8 cellular contexts compared by ENCODE assay signal in the genomic region with DNA sequence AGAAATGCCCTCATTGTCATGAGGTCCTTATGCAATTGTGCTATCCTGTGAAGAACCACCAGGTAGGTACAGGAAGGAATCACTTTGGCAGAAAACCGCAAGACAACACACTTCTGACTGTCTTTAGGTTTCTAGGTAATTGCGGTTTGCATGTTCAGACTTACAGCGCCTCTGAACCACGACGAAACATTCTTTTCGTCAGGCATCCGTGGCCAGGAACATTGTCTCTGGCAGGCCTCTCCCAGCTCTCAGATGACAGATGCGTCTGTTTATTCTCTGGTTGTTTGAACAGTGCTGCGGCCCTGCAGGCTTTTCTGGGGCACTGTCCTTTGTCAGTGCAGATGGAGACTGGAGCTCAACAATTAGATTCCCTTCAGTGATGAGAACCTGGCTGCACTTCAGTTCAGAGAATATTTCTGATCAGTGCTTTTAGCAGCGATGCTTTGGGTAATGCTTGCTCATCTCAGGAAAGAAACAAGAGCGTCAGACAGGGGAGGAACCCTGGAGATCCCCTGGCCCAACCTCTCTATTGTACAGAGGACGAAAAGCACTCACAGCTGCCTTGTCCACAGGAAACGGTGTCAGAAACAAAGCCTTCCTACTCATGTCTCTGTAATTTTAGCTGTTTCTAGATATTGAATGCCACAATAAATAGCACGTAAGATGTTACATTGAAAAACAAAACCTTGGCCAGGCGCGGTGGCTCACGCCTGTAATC.
DNase-seq lines count a peak whose midpoint lies in the region; ATAC-seq and TF ChIP-seq lines count a peak whose summit lies in the region.

No MANE protein-coding gene starts in this region.

- peak; percentile 97 for DNase-seq in DMS53 (lab: John Stamatoyannopoulos, UW)
- peak; percentile 94 to 96 for DNase-seq in NCI-H187 (lab: John Stamatoyannopoulos, UW)
- peak in 3 of 4 donors; percentile 32 to 57 (median 32) for DNase-seq in body of pancreas
- DNase-seq in mucosa of descending colon: no peak
- no peak for DNase-seq in stimulated activated CD4-positive, alpha-beta T cell treated with anti-CD3 and anti-CD28 coated beads, Interleukin-12 subunit alpha, Interleukin-12 subunit beta, amount 100 ng/mL, for 4 hours

- TF ChIP-seq POLR2A in body of pancreas (IDR thresholded peaks at IDR 0.05): no peak

- H3K27me3 ChIP-seq in body of pancreas: no peaks in the 10 kb centered on the region

- peak overlapping the region in 3 of 4 donors; percentile 20 to 38 (median 26) for H3K27ac ChIP-seq in body of pancreas

- H3K4me1 ChIP-seq in body of pancreas (peaks cover 47% of the 10 kb centered on the region), mucosa of descending colon (ENCODE audit: low read depth) (no peaks in the 10 kb centered on the region)

- intact Hi-C loops in body of pancreas (cut with DNase I) (no loop called here), mucosa of descending colon (cut with DNase I, micrococcal nuclease) (no loop called here)

- TF ChIP-seq CTCF in body of pancreas (IDR thresholded peaks at IDR 0.05) (no peak), mucosa of descending colon (IDR thresholded peaks at IDR 0.05) (no peak)

- ATAC-seq in body of pancreas (no peak), mucosa of descending colon (peak; percentile 56), GM19328 (IDR thresholded peaks at IDR 0.05; ENCODE audit: unreplicated experiment) (no peak), GM21737 (IDR thresholded peaks at IDR 0.05; ENCODE audit: unreplicated experiment) (no peak), GM18909 (IDR thresholded peaks at IDR 0.05; ENCODE audit: poor library complexity, unreplicated experiment) (no peak)

- H3K36me3 ChIP-seq in body of pancreas (replicated peaks in 1 of 2; ENCODE audit: insufficient read depth in 1 of 2, low read depth in 2 of 2) (no peaks in the 10 kb centered on the region), mucosa of descending colon (ENCODE audit: low read depth) (no peaks in the 10 kb centered on the region)

- H3K9me3 ChIP-seq in body of pancreas: no peaks in the 10 kb centered on the region
- H3K9me3 ChIP-seq in mucosa of descending colon: no peaks in the 10 kb centered on the region

- whole genome bisulfite sequencing in body of pancreas, 2 donors: 55 to 70% methylated on average over 17 of the region's 17 CpGs

- H3K4me3 ChIP-seq in body of pancreas: no peak overlapping the region
- no peak overlapping the region for H3K4me3 ChIP-seq in mucosa of descending colon

Comparison
In these comparisons a context has a peak if more than half of its experiments do, and no peak if none do; other contexts are left out.
1. DNase-seq: peak in DMS53 (single experiment), NCI-H187 (2 of 2) and body of pancreas (3 of 4); none in mucosa of descending colon (0 of 3) and stimulated activated CD4-positive, alpha-beta T cell treated with anti-CD3 and anti-CD28 coated beads, Interleukin-12 subunit alpha, Interleukin-12 subunit beta, amount 100 ng/mL, for 4 hours (single experiment).